In genomic region chr12:62021808-62022207, GRCh38 we compare ENCODE assay signal across 21 cellular contexts.
DNase-seq lines count a peak whose midpoint lies in the region; ATAC-seq, FAIRE-seq and TF ChIP-seq lines count a peak whose summit lies in the region.
"Had no signal": no experiment of that assay in that cellular context is flagged by ENCODE, and none has a peak within 500 bp of the region (broad histone marks: within the 10 kb centered on the region; RNA-seq: fewer than 3 reads in every experiment).

No MANE protein-coding gene starts in this region.

- CTCF ChIA-PET in A549 (lab: Yijun Ruan, JAX), result no interaction called here

- TF ChIP-seq POLR2A in A549 (IDR thresholded peaks at IDR 0.05; ENCODE audit: low read length), result no peak

- H3K27me3 Mint-ChIP-seq in endodermal cell (ENCODE audit: insufficient read depth), result no peaks in the 10 kb centered on the region

- no peak overlapping the region for H3K4me2 ChIP-seq in A549
- H3K4me2 ChIP-seq: KMS-11 had no signal

- no peak overlapping the region for H3K9ac ChIP-seq in endodermal cell (ENCODE audit: extremely low read depth, low read length, poor library complexity, severe bottlenecking)
- H3K9ac ChIP-seq: KMS-11 had no signal

- 0 out of 3 replicates have a peak, but pooled peaks have one; percentile 10 for TF ChIP-seq CTCF in A549 (IDR thresholded peaks at IDR 0.05)
- peak; percentile 8 for TF ChIP-seq CTCF in GM12873 (IDR thresholded peaks at IDR 0.05; ENCODE audit: insufficient read depth, low read depth, low read length, missing control alignments)
- TF ChIP-seq CTCF in endodermal cell (conservative IDR thresholded peaks at IDR 0.05), result peak; percentile 58

- 17% methylated on average over 6 of the region's 6 CpGs for WGBS in A549 (ENCODE audit: missing lambda C conversion rate)
- WGBS in endodermal cell (ENCODE audit: insufficient coverage in 1 of 2, insufficient read length in 1 of 2), 2 experiments, result 77 to 92% methylated on average over 3 to 6 of the region's 6 CpGs

- 0 out of 5 replicates have a peak, but pooled peaks of 1 of the 2 experiments have one; percentile 7 for TF ChIP-seq RAD21 in A549 (conservative IDR thresholded peaks at IDR 0.05 in 1 of 2, IDR thresholded peaks at IDR 0.05 in 1 of 2)

- no peaks in the 10 kb centered on the region for H3K9me3 Mint-ChIP-seq in endodermal cell

- no peaks in the 10 kb centered on the region for H3K4me1 ChIP-seq in A549
- H3K4me1 ChIP-seq in endodermal cell (ENCODE audit: control insufficient read depth, insufficient read depth, low read length), result no peaks in the 10 kb centered on the region

- H3K4me3 ChIP-seq in A549 (no peak overlapping the region), endodermal cell (ENCODE audit: low read length) (no peak overlapping the region)
- H3K4me3 ChIP-seq: GM12878, SK-N-MC had no signal

- H3K36me3 Mint-ChIP-seq in endodermal cell (ENCODE audit: low read depth), result no peaks in the 10 kb centered on the region

- H3K9me3 ChIP-seq in A549 (no peaks in the 10 kb centered on the region), endodermal cell (ENCODE audit: control insufficient read depth, low read length) (no peaks in the 10 kb centered on the region)

- no peaks in the 10 kb centered on the region for H3K4me1 Mint-ChIP-seq in endodermal cell

- H3K27ac ChIP-seq in A549 (no peak overlapping the region), endodermal cell (ENCODE audit: low read depth, low read length) (no peak overlapping the region)
- H3K27ac ChIP-seq: KMS-11, SK-N-MC had no signal

- TF ChIP-seq EP300 in A549 (IDR thresholded peaks at IDR 0.05), result no peak

- no peaks in the 10 kb centered on the region for H3K36me3 ChIP-seq in endodermal cell (ENCODE audit: control insufficient read depth, insufficient read depth, low read length)

- ATAC-seq in A549, result peak; percentile 74 to 88; a peak in 5 of 6 replicates
- ATAC-seq: GM12878 had no signal

- FAIRE-seq in A549 (lab: Jason Lieb, UNC) (no peak), frontal cortex (lab: Jason Lieb, UNC) (no peak)
- FAIRE-seq: GM12878, GM18507 had no signal

- no peaks in the 10 kb centered on the region for H3K27me3 ChIP-seq in endodermal cell (ENCODE audit: control insufficient read depth, insufficient read depth, low read length, poor library complexity, severe bottlenecking)

- POLR2A ChIA-PET in A549 (lab: Yijun Ruan, JAX), result no interaction called here

- peak in 1 of 2 experiments; percentile 26 for DNase-seq in A549 (ENCODE audit: low read depth in 1 of 2, low spot score in 1 of 2)
- DNase-seq in OCI-M1 (lab: John Stamatoyannopoulos, UW), result peak; percentile 13
- DNase-seq in endodermal cell, result peak; percentile 80
- no peak for DNase-seq in cerebellum (ENCODE audit: low spot score)
- DNase-seq in NCI-H2171 (lab: John Stamatoyannopoulos, UW), result no peak
- no peak for DNase-seq in frontal cortex (ENCODE audit: low spot score in 2 of 2)
- no peak for DNase-seq in iPS-NIHi11 (ENCODE audit: low spot score)
- DNase-seq: ACHN, AML-193, COR-L47, DMS53, NCI-H1436, NCI-H2029 treated with DMSO at 0.1 percent for 48 hours, NCI-H2227 treated with DMSO at 0.1 percent for 48 hours, NCI-H69, T-helper 1 cell had no signal

- no peak overlapping the region for H3K27ac Mint-ChIP-seq in endodermal cell

- H3K4me3 Mint-ChIP-seq in endodermal cell, result no peak overlapping the region

TF ChIP-seq in A549, 52 proteins besides CTCF, POLR2A, EP300 and RAD21:
- TF ChIP-seq ESRRA (IDR thresholded peaks at IDR 0.05; ENCODE audit: borderline replicate concordance, low read length) (no peak), HEYL (CRISPR knock-in tag; IDR thresholded peaks at IDR 0.05) (no peak), RFX5 (IDR thresholded peaks at IDR 0.05) (no peak), NR3C1 (IDR thresholded peaks at IDR 0.05) (no peak), MAX (IDR thresholded peaks at IDR 0.05) (no peak), ATOH8 (CRISPR knock-in tag; IDR thresholded peaks at IDR 0.05; ENCODE audit: low read depth) (no peak), EHMT2 (IDR thresholded peaks at IDR 0.05; ENCODE audit: low read depth) (no peak), HDAC2 (IDR thresholded peaks at IDR 0.05) (no peak), KDM1A (IDR thresholded peaks at IDR 0.05; ENCODE audit: low read depth) (no peak)

Comparison
In these comparisons a context has a peak if more than half of its experiments do, and no peak if none do; other contexts are left out.
1. DNase-seq: peak in OCI-M1 (single experiment) and endodermal cell (single experiment); none in cerebellum (single experiment), NCI-H2171 (single experiment), frontal cortex (0 of 2) and iPS-NIHi11 (single experiment).
2. CTCF ChIP-seq: peak in every context shown above with its lines; median percentile 58 in endodermal cell; 10 in A549; 8 in GM12873.